Comparison of ENCODE assay signal across 1 cellular context in the genomic region with DNA sequence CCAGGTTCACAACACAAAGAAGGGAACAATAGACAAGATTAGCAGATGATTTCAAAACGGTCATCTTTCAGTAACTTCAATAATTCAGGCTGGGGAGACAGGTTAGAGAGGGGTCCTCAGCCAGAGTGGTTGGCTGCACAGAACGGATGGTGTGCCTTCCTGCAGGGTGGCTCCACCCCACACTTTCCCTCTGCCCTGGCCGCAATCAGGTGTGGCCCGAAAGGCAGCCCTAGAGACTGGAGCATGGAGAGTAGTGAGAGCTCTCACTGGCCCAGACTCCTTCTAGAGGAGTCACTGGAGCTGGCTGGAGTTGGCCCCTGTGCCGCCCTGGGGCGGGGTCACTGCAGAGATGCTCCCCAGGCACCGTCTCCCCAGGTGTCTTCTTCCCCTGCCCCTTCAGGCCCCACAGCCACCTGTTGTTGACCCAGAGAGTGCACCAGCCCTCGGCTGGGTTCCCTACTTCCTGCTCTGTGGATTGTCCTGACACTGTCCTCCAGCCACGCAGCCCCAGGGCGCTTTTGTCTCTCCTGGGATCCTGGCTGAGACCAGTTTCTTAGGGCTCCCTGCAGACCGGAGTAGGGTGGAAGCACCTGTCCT.
TF ChIP-seq lines count a peak whose summit lies in the region.

No MANE protein-coding gene starts in this region.

TF ChIP-seq in WTC11, 78 proteins besides CTCF, POLR2A, EP300 and RAD21 (continued from another document):
- TF ChIP-seq, protein P1, sequence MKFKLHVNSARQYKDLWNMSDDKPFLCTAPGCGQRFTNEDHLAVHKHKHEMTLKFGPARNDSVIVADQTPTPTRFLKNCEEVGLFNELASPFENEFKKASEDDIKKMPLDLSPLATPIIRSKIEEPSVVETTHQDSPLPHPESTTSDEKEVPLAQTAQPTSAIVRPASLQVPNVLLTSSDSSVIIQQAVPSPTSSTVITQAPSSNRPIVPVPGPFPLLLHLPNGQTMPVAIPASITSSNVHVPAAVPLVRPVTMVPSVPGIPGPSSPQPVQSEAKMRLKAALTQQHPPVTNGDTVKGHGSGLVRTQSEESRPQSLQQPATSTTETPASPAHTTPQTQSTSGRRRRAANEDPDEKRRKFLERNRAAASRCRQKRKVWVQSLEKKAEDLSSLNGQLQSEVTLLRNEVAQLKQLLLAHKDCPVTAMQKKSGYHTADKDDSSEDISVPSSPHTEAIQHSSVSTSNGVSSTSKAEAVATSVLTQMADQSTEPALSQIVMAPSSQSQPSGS (CRISPR knock-in tag; IDR thresholded peaks at IDR 0.05; ENCODE audit: borderline replicate concordance, low read depth), result no peak
- no peak for TF ChIP-seq FOXP1 (CRISPR knock-in tag; IDR thresholded peaks at IDR 0.05; ENCODE audit: borderline replicate concordance)
- TF ChIP-seq, protein P2, sequence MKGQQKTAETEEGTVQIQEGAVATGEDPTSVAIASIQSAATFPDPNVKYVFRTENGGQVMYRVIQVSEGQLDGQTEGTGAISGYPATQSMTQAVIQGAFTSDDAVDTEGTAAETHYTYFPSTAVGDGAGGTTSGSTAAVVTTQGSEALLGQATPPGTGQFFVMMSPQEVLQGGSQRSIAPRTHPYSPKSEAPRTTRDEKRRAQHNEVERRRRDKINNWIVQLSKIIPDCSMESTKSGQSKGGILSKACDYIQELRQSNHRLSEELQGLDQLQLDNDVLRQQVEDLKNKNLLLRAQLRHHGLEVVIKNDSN (CRISPR knock-in tag; IDR thresholded peaks at IDR 0.05), result no peak
- TF ChIP-seq, protein P3, sequence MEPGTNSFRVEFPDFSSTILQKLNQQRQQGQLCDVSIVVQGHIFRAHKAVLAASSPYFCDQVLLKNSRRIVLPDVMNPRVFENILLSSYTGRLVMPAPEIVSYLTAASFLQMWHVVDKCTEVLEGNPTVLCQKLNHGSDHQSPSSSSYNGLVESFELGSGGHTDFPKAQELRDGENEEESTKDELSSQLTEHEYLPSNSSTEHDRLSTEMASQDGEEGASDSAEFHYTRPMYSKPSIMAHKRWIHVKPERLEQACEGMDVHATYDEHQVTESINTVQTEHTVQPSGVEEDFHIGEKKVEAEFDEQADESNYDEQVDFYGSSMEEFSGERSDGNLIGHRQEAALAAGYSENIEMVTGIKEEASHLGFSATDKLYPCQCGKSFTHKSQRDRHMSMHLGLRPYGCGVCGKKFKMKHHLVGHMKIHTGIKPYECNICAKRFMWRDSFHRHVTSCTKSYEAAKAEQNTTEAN (CRISPR knock-in tag; IDR thresholded peaks at IDR 0.05), result no peak
- TF ChIP-seq, protein P4, sequence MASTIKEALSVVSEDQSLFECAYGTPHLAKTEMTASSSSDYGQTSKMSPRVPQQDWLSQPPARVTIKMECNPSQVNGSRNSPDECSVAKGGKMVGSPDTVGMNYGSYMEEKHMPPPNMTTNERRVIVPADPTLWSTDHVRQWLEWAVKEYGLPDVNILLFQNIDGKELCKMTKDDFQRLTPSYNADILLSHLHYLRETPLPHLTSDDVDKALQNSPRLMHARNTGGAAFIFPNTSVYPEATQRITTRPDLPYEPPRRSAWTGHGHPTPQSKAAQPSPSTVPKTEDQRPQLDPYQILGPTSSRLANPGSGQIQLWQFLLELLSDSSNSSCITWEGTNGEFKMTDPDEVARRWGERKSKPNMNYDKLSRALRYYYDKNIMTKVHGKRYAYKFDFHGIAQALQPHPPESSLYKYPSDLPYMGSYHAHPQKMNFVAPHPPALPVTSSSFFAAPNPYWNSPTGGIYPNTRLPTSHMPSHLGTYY (CRISPR knock-in tag; IDR thresholded peaks at IDR 0.05), result no peak
- TF ChIP-seq, protein P5, sequence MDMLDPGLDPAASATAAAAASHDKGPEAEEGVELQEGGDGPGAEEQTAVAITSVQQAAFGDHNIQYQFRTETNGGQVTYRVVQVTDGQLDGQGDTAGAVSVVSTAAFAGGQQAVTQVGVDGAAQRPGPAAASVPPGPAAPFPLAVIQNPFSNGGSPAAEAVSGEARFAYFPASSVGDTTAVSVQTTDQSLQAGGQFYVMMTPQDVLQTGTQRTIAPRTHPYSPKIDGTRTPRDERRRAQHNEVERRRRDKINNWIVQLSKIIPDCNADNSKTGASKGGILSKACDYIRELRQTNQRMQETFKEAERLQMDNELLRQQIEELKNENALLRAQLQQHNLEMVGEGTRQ (CRISPR knock-in tag; IDR thresholded peaks at IDR 0.05), result no peak
TF ChIP-seq in WTC11: peak in this region for 2.
